32 cellular contexts compared by ENCODE assay signal in genomic region chr5:2153808-2154207, GRCh38.
"Had no signal": no experiment of that assay in that cellular context is flagged by ENCODE, and none has a peak within 500 bp of the region (broad histone marks: within the 10 kb centered on the region; RNA-seq: fewer than 3 reads in every experiment).

No MANE protein-coding gene starts in this region.

- H3K27me3 Mint-ChIP-seq: activated CD4-positive, alpha-beta T cell treated with anti-CD3 and anti-CD28 coated beads, Interleukin-2, amount 10 ng/mL, durations not matched to agents 24 days and 14 days had no signal

- H3K36me3 ChIP-seq: brain microvascular endothelial cell, colonic mucosa, WERI-Rb-1 had no signal

- H3K4me3 ChIP-seq: colonic mucosa had no signal

- H3K4me1 Mint-ChIP-seq: activated CD4-positive, alpha-beta T cell treated with anti-CD3 and anti-CD28 coated beads for 36 hours; T-helper 17 cell had no signal

- H3K4me1 ChIP-seq: colonic mucosa had no signal

- H3K36me3 Mint-ChIP-seq: activated CD4-positive, alpha-beta memory T cell treated with anti-CD3 and anti-CD28 coated beads for 36 hours; activated naive CD8-positive, alpha-beta T cell had no signal

- FAIRE-seq: astrocyte, endometrium, endothelial cell of umbilical vein, frontal cortex had no signal

- H3K9me3 Mint-ChIP-seq: activated CD4-positive, alpha-beta memory T cell treated with anti-CD3 and anti-CD28 coated beads for 36 hours; activated CD4-positive, alpha-beta T cell treated with anti-CD3 and anti-CD28 coated beads, Interleukin-2, amount 10 ng/mL, durations not matched to agents 24 days and 14 days; activated T-cell treated with anti-CD3 and anti-CD28 coated beads, Interleukin-2, amount 50 U/mL, for 24 hours; activated T-cell treated with anti-CD3 and anti-CD28 coated beads, Interleukin-2, amount 50 U/mL, for 72 hours; T-helper 2 cell treated with Interferon-gamma antibody and Interleukin-4, amounts not matched to agents 5 μg/mL and 100 μg/mL, for 36 hours had no signal

- H3K9me3 ChIP-seq: colonic mucosa had no signal

- ATAC-seq: activated CD4-positive, alpha-beta T cell treated with anti-CD3 and anti-CD28 coated beads for 36 hours; activated T-cell treated with anti-CD3 and anti-CD28 coated beads, Interleukin-2, amount 50 U/mL, for 72 hours; T-helper 17 cell had no signal

- H3K27ac Mint-ChIP-seq: activated CD4-positive, alpha-beta memory T cell treated with anti-CD3 and anti-CD28 coated beads for 36 hours; activated CD4-positive, alpha-beta T cell treated with anti-CD3 and anti-CD28 coated beads for 36 hours; activated CD4-positive, alpha-beta T cell treated with anti-CD3 and anti-CD28 coated beads, Interleukin-2, amount 10 ng/mL, durations not matched to agents 24 days and 14 days; activated naive CD8-positive, alpha-beta T cell; activated T-cell treated with anti-CD3 and anti-CD28 coated beads, Interleukin-2, amount 50 U/mL, for 24 hours; activated T-cell treated with anti-CD3 and anti-CD28 coated beads, Interleukin-2, amount 50 U/mL, for 72 hours; T-helper 17 cell; T-helper 2 cell treated with Interferon-gamma antibody and Interleukin-4, amounts not matched to agents 5 μg/mL and 100 μg/mL, for 36 hours had no signal

- DNase-seq: activated CD4-positive, alpha-beta memory T cell treated with anti-CD3 and anti-CD28 coated beads for 36 hours; activated CD4-positive, alpha-beta T cell treated with anti-CD3 and anti-CD28 coated beads for 36 hours; activated CD4-positive, alpha-beta T cell treated with anti-CD3 and anti-CD28 coated beads, Interleukin-2, amount 10 ng/mL, durations not matched to agents 24 days and 14 days; activated CD4-positive, CD25-positive, alpha-beta regulatory T cell; activated CD4-positive, CD25-positive, alpha-beta regulatory T cell treated with anti-CD3 and anti-CD28 coated beads, Interleukin-2, amount 50 U/mL, for 72 hours; activated CD8-positive, alpha-beta memory T cell treated with anti-CD3 and anti-CD28 coated beads, Interleukin-2, amount 50 U/mL, for 48 hours; activated effector memory CD4-positive, alpha-beta T cell treated with Interleukin-2 at 50 U/mL for 16 hours; activated gamma-delta T cell treated with Interleukin-2 at 50 U/mL for 16 hours; activated naive CD4-positive, alpha-beta T cell treated with anti-CD3 and anti-CD28 coated beads, Interleukin-2, amount 50 U/mL, for 16 hours; activated naive CD4-positive, alpha-beta T cell treated with Interleukin-2 at 50 U/mL for 16 hours; activated T-cell treated with anti-CD3 and anti-CD28 coated beads for 4 hours; activated T-cell treated with anti-CD3 and anti-CD28 coated beads, Interleukin-2, amount 50 U/mL, for 24 hours; activated T-cell treated with anti-CD3 and anti-CD28 coated beads, Interleukin-2, amount 50 U/mL, for 72 hours; amniotic stem cell; anterior cingulate cortex; brain microvascular endothelial cell; central memory CD4-positive, alpha-beta T cell; cerebellar nuclear complex; colonic mucosa; effector CD8-positive, alpha-beta T cell; foreskin fibroblast; T-helper 1 cell; T-helper 17 cell; T1000; WERI-Rb-1 had no signal

- H3K4me3 Mint-ChIP-seq: activated CD4-positive, alpha-beta memory T cell treated with anti-CD3 and anti-CD28 coated beads for 36 hours; activated CD4-positive, alpha-beta T cell treated with anti-CD3 and anti-CD28 coated beads for 36 hours; activated CD4-positive, alpha-beta T cell treated with anti-CD3 and anti-CD28 coated beads, Interleukin-2, amount 10 ng/mL, durations not matched to agents 24 days and 14 days; activated naive CD8-positive, alpha-beta T cell; activated T-cell treated with anti-CD3 and anti-CD28 coated beads, Interleukin-2, amount 50 U/mL, for 24 hours; activated T-cell treated with anti-CD3 and anti-CD28 coated beads, Interleukin-2, amount 50 U/mL, for 72 hours; T-helper 17 cell; T-helper 2 cell treated with Interferon-gamma antibody and Interleukin-4, amounts not matched to agents 5 μg/mL and 100 μg/mL, for 36 hours had no signal

- H3K27ac ChIP-seq: brain microvascular endothelial cell, colonic mucosa, epithelial cell of prostate, WERI-Rb-1 had no signal

- H3K27me3 ChIP-seq: brain microvascular endothelial cell, colonic mucosa had no signal
